In the genomic region with DNA sequence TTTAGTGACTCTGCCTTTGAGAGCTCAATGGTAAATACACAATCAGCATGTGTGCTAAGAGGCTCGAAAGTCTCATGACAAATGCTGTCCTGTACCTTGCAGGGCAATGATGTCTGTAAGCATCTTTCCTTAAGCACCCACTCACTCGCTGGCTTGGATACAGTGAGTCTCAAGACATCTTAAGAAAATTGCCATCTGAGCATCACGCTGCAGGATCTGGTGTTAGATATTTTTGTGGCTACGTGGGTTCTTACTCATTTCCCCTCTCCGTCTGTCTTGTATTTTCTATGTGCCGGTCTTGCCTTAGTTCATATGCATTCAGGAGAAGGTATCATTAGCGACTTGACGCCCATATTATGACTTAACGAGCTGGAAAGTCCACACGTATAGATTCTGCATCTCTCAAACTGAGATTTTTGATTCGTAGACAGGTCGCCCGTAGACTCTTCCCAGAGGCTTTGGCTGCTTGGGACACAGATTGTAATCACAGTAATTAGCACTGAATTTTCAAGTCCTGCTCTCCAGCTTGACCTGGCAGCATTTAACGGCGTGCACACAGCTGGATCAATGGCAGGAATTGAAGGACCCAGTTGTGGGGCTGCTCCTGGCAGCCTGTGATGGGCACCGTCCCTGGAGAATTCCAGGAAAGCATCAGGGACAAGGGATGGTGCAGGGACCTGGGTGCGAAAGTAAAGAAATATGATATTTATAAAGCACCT, we compare ENCODE assay signal across 15 cellular contexts.
"Had no signal": no experiment of that assay in that cellular context is flagged by ENCODE, and none has a peak within 500 bp of the region (broad histone marks: within the 10 kb centered on the region; RNA-seq: fewer than 3 reads in every experiment).

No MANE protein-coding gene starts in this region.

- ATAC-seq: activated CD8-positive, alpha-beta memory T cell treated with anti-CD3 and anti-CD28 coated beads, Interleukin-2, amount 10 ng/mL, durations not matched to agents 7 days and 5 days; esophagus mucosa; foreskin keratinocyte; mucosa of descending colon; naive thymus-derived CD8-positive, alpha-beta T cell; sciatic nerve; stimulated activated naive CD8-positive, alpha-beta T cell treated with anti-CD3 and anti-CD28 coated beads, Interleukin-15, Interleukin-2, amounts not matched to agents 100 U/mL and 50 U/mL, for 24 hours had no signal

- H3K9me3 ChIP-seq: mucosa of descending colon, suprapubic skin had no signal

- H3K4me3 ChIP-seq: mucosa of descending colon, suprapubic skin had no signal

- DNase-seq: activated CD4-positive, CD25-positive, alpha-beta regulatory T cell; activated CD8-positive, alpha-beta memory T cell treated with anti-CD3 and anti-CD28 coated beads, Interleukin-2, amount 10 ng/mL, durations not matched to agents 7 days and 5 days; activated gamma-delta T cell; activated naive CD8-positive, alpha-beta T cell treated with anti-CD3 and anti-CD28 coated beads for 36 hours; activated T-cell treated with anti-CD3 and anti-CD28 coated beads, Interleukin-2, amount 50 U/mL, for 48 hours; dorsolateral prefrontal cortex; foreskin keratinocyte; mammary epithelial cell; mucosa of descending colon; naive thymus-derived CD8-positive, alpha-beta T cell; stimulated activated CD4-positive, alpha-beta T cell treated with anti-CD3 and anti-CD28 coated beads, Interleukin-12 subunit alpha, Interleukin-12 subunit beta, amount 100 ng/mL, for 4 hours; stimulated activated naive CD8-positive, alpha-beta T cell treated with anti-CD3 and anti-CD28 coated beads, Interleukin-15, Interleukin-2, amounts not matched to agents 100 U/mL and 50 U/mL, for 24 hours had no signal

- H3K36me3 ChIP-seq: suprapubic skin had no signal

- H3K27ac ChIP-seq: dorsolateral prefrontal cortex, foreskin keratinocyte, suprapubic skin had no signal

- H3K4me1 ChIP-seq: foreskin keratinocyte, suprapubic skin had no signal

- H3K27me3 ChIP-seq: dorsolateral prefrontal cortex, suprapubic skin had no signal
